ENCODE assay signal across 11 cellular contexts in the genomic region with DNA sequence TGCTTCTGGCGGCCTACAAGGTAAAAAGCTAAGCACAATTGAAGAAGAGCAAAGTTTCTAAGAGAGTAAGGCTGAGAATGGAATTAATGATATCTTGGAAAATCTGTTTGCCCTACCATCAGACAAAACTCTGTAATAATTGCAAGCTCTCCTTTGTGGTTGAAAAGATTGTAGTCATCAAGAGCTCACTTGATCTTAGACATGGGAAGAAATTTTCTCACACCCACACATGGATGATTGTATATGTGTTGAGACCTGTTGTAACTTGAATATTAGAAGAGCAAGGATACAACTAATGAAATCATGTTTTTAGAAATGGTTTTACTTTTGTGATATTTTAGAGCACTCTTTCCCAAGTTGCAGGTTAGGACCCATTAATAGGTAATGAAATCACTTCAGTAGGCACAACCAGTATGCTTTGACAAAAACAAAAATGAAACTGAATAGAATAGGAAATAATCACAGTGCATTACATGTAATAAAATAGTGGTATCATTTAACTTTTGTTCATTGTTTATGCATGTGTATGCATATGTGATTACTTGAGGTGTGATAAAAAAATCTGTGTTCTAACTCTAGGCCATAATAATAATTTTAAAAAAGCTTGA. TPM values are rescaled to one million over a fixed set of nuclear protein-coding genes. Genes with fewer than 3 reads are reported as not detected.
A peak's percentile ranks its signal among the peaks of the same experiment; 100 is the strongest.
DNase-seq lines count a peak whose midpoint lies in the region; ATAC-seq and TF ChIP-seq lines count a peak whose summit lies in the region.
"Had no signal": no experiment of that assay in that cellular context is flagged by ENCODE, and none has a peak within 500 bp of the region (broad histone marks: within the 10 kb centered on the region; RNA-seq: fewer than 3 reads in every experiment).

No MANE protein-coding gene starts in this region.

- WGBS in trophoblast cell (ENCODE audit: extremely low coverage, insufficient coverage, insufficient read length) = no CpG with 5 or more reads among the region's 1 CpG

- no peak overlapping the region for H3K14ac ChIP-seq in trophoblast cell (ENCODE audit: low read length)

- H2AFZ ChIP-seq in trophoblast cell (ENCODE audit: insufficient read depth, low read length, poor library complexity) = no peak overlapping the region

- no TSS peak for BruUV-seq in Panc1 (replicated peaks; lab: Mats Ljungman, UMichigan)

- no peak overlapping the region for H2BK12ac ChIP-seq in trophoblast cell (ENCODE audit: low read length)

- no peaks in the 10 kb centered on the region for H3K79me1 ChIP-seq in trophoblast cell (ENCODE audit: low read length)

- H4K8ac ChIP-seq in trophoblast cell (ENCODE audit: low read depth, low read length) = no peak overlapping the region

- no peak overlapping the region for H2BK120ac ChIP-seq in trophoblast cell (ENCODE audit: insufficient read depth, low read length, poor library complexity)

- CTCF ChIA-PET in Panc1 (lab: Charles Lee) = interaction anchor here (0.6 kb wide), 2 partner anchors 49 to 60 kb away, joined by 3 to 4 read pairs; no protein-coding TSS in a partner anchor

- H3K79me2 ChIP-seq in trophoblast cell (ENCODE audit: control insufficient read depth, insufficient read depth, low read length, poor library complexity) = no peaks in the 10 kb centered on the region

- peak overlapping the region; percentile 92 for H3K27ac ChIP-seq in Panc1 (ENCODE audit: low read length)
- no peak overlapping the region for H3K27ac ChIP-seq in trophoblast cell (ENCODE audit: low read depth, low read length)

- peaks cover 63% of the 10 kb centered on the region for H3K4me1 ChIP-seq in Panc1 (ENCODE audit: control insufficient read depth, insufficient read depth, low read length)
- H3K4me1 ChIP-seq in trophoblast cell (ENCODE audit: control insufficient read depth in 1 of 2, insufficient read depth in 2 of 2, low read length in 2 of 2) = no peaks in the 10 kb centered on the region

- intact Hi-C loops in Panc1 (cut with micrococcal nuclease; ENCODE audit: unreplicated experiment) = no loop called here

- TF ChIP-seq CTCF in Panc1 (IDR thresholded peaks at IDR 0.05) (no peak), kidney epithelial cell (IDR thresholded peaks at IDR 0.05; ENCODE audit: insufficient read depth, low read length, poor library complexity, severe bottlenecking) (no peak)

- no peak overlapping the region for H4K12ac ChIP-seq in trophoblast cell (ENCODE audit: low read depth, low read length)

- H2BK5ac ChIP-seq in trophoblast cell (ENCODE audit: low read depth, low read length, poor library complexity) = no peak overlapping the region

- no peak overlapping the region for H3K9ac ChIP-seq in trophoblast cell (ENCODE audit: low read length)

- H2AK5ac ChIP-seq in trophoblast cell (ENCODE audit: low read length) = no peak overlapping the region

- H3K36me3 ChIP-seq in Panc1 (ENCODE audit: control insufficient read depth, insufficient read depth, low read length) (no peaks in the 10 kb centered on the region), kidney epithelial cell (ENCODE audit: control insufficient read depth, insufficient read depth, low read length) (no peaks in the 10 kb centered on the region), trophoblast cell (ENCODE audit: control insufficient read depth in 1 of 2, insufficient read depth in 2 of 2, low read length in 2 of 2) (no peaks in the 10 kb centered on the region)

- no peak overlapping the region for H3K4ac ChIP-seq in trophoblast cell (ENCODE audit: low read depth, low read length)

- H3K9me3 ChIP-seq in Panc1 (ENCODE audit: control insufficient read depth, insufficient read depth, low read depth, low read length) (no peaks in the 10 kb centered on the region), trophoblast cell (ENCODE audit: insufficient read depth, low read depth, low read length) (no peaks in the 10 kb centered on the region)

- no peak overlapping the region for H4K91ac ChIP-seq in trophoblast cell (ENCODE audit: low read depth, low read length)

- H3K27me3 ChIP-seq in Panc1 (ENCODE audit: control insufficient read depth, insufficient read depth, low read length) = no peaks in the 10 kb centered on the region
- no peaks in the 10 kb centered on the region for H3K27me3 ChIP-seq in kidney epithelial cell (ENCODE audit: control insufficient read depth, insufficient read depth, low read length)
- H3K27me3 ChIP-seq in trophoblast cell (ENCODE audit: insufficient read depth, low read length) = no peaks in the 10 kb centered on the region

- ATAC-seq in GM21529 (IDR thresholded peaks at IDR 0.05; ENCODE audit: unreplicated experiment) (peak; percentile 34), Panc1 (no peak)

- POLR2A ChIA-PET in Panc1 (lab: Charles Lee) = interaction anchor here (0.6 to 0.7 kb wide), 2 partner anchors 13 to 47 kb away, joined by 3 to 4 read pairs; no protein-coding TSS in a partner anchor

- in situ Hi-C loops in Panc1 (cut with HindIII; ENCODE audit: low pct_unique_long_range_greater_than_20kb, low sequenced_read_pairs) = no loop called here

- H3K4me3 ChIP-seq in Panc1 (ENCODE audit: low read depth in 2 of 2, low read length in 2 of 2) (peak overlapping the region; percentile 0 to 38), kidney epithelial cell (ENCODE audit: low read depth, low read length) (no peak overlapping the region), trophoblast cell (ENCODE audit: low read depth, low read length) (no peak overlapping the region)

- no peak overlapping the region for H3K23ac ChIP-seq in trophoblast cell (ENCODE audit: low read length)

- no peak overlapping the region for H3K18ac ChIP-seq in trophoblast cell (ENCODE audit: low read length)

- H3K4me2 ChIP-seq in trophoblast cell (ENCODE audit: low read length) = no peak overlapping the region

- peak; percentile 73 for DNase-seq in EL
- DNase-seq in Panc1 (ENCODE audit: low read depth, low spot score) = no peak
- peak; percentile 44 for DNase-seq in kidney epithelial cell (ENCODE audit: low read depth)
- no peak for DNase-seq in D341Med (ENCODE audit: low spot score)
- no peak for DNase-seq in trophoblast cell
- DNase-seq in DMS79 (lab: John Stamatoyannopoulos, UW) = no peak
- DNase-seq in iPS-NIHi11 (ENCODE audit: low spot score) = no peak
- DNase-seq: anterior cingulate cortex, immature natural killer cell, NCI-H2171 treated with DMSO at 0.1 percent for 48 hours had no signal

RNA-seq across cellular contexts. Expression of gene DCBLD1, which starts 14.0 kb away (rescaled TPM):
- total RNA-seq in Panc1 (2021; ENCODE audit: unreplicated experiment) = 29.0 TPM
- 20.1 TPM for polyA plus RNA-seq in Panc1 (2012; ENCODE audit: insufficient read length)
- 10.6 and 13.9 TPM in 2 replicates for total RNA-seq in kidney epithelial cell
- 29.5 and 31.4 TPM in 2 replicates for polyA plus RNA-seq in trophoblast cell (2013)

Comparison
In these comparisons a context has a peak if more than half of its experiments do, and no peak if none do; other contexts are left out.
1. DNase-seq: peak in EL (single experiment) and kidney epithelial cell (single experiment); none in Panc1 (single experiment), D341Med (single experiment), trophoblast cell (0 of 2), DMS79 (single experiment) and iPS-NIHi11 (single experiment).
2. H3K4me3 ChIP-seq: peak in Panc1 (2 of 2); none in kidney epithelial cell (single experiment) and trophoblast cell (single experiment).